ENCODE assay signal across 9 cellular contexts in the genomic region with DNA sequence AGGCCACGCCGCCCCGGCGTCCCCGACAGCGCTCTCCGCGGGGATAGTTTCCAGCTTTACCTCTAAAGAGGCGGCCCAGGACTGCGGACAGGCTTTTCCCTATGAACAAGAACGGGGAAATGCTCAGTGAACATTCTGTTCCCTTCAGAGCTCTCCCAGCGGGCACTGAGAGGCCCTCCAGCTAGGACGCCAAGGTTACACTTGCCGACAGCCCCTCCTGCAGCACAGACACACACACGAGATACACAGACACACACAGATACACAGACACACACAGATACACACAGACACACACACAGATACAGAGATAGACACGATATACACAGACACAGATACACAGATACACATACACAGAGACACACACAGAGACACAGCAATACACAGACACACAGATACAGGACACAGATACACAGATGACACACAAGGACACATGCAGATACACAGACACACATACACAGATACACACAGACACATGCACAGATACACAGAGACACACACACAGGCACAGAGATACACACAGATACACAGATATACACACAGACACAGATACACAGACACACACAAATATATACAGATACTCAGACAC. TPM values are rescaled to one million over a fixed set of nuclear protein-coding genes. Genes with fewer than 3 reads are reported as not detected.
DNase-seq lines count a peak whose midpoint lies in the region; ATAC-seq, FAIRE-seq and TF ChIP-seq lines count a peak whose summit lies in the region.
"Had no signal": no experiment of that assay in that cellular context is flagged by ENCODE, and none has a peak within 500 bp of the region (broad histone marks: within the 10 kb centered on the region; RNA-seq: fewer than 3 reads in every experiment).

No MANE protein-coding gene starts in this region.

- peak overlapping the region; percentile 15 to 78 for H3K27ac ChIP-seq in coronary artery
- H3K27ac ChIP-seq: C4-2B had no signal

- no peak for TF ChIP-seq CTCF in coronary artery (IDR thresholded peaks at IDR 0.05)

- peaks cover 0 to 14% (median 0%) of the 10 kb centered on the region in 3 donors for H3K36me3 Mint-ChIP-seq in naive thymus-derived CD8-positive, alpha-beta T cell

- intact Hi-C loops in Right ventricle myocardium inferior (cut with DNase I) (no loop called here), cardiac septum (cut with DNase I) (no loop called here)

- peak overlapping the region; percentile 0 to 79 (median 56) for H3K4me3 Mint-ChIP-seq in naive thymus-derived CD8-positive, alpha-beta T cell

- ATAC-seq in Right ventricle myocardium inferior (peak; percentile 5), HG02759 (IDR thresholded peaks at IDR 0.05; ENCODE audit: unreplicated experiment) (no peak)
- no peak for ATAC-seq in naive thymus-derived CD8-positive, alpha-beta T cell

- peak overlapping the region in 3 of 10 donors; percentile 4 to 27 (median 12) for H3K27ac Mint-ChIP-seq in naive thymus-derived CD8-positive, alpha-beta T cell

- H3K27me3 Mint-ChIP-seq in naive thymus-derived CD8-positive, alpha-beta T cell = peaks cover 30 to 80% (median 51%) of the 10 kb centered on the region in 5 donors

- POLR2A ChIA-PET in naive thymus-derived CD8-positive, alpha-beta T cell (lab: Charles Lee) = no interaction called here

- peaks cover 22 to 34% (median 31%) of the 10 kb centered on the region in 4 donors for H3K4me1 Mint-ChIP-seq in naive thymus-derived CD8-positive, alpha-beta T cell

- FAIRE-seq in urothelium cell line (lab: Jason Lieb, UNC) = peak; percentile 93

- H3K4me3 ChIP-seq in coronary artery = peak overlapping the region; percentile 65

- DNase-seq in Right ventricle myocardium inferior (ENCODE audit: missing footprints) (no peak), cardiac septum (ENCODE audit: low spot score) (no peak), coronary artery (ENCODE audit: low spot score) (peak; percentile 77), urothelium cell line (ENCODE audit: low spot score) (no peak)
- no peak for DNase-seq in naive thymus-derived CD8-positive, alpha-beta T cell
- no peak for DNase-seq in activated CD8-positive, alpha-beta memory T cell treated with anti-CD3 and anti-CD28 coated beads, Interleukin-2, amount 50 U/mL, for 4 hours
- no peak for DNase-seq in stimulated activated CD4-positive, alpha-beta T cell treated with anti-CD3 and anti-CD28 coated beads, Interleukin-4, amount 100 ng/mL, for 4 hours

- H3K9me3 Mint-ChIP-seq in naive thymus-derived CD8-positive, alpha-beta T cell = peaks cover 0 to 2% (median 0%) of the 10 kb centered on the region in 9 donors

RNA-seq across cellular contexts. Expression of gene OCA2, which starts 0.5 kb away (rescaled TPM):
- total RNA-seq in Right ventricle myocardium inferior (not detected), cardiac septum (not detected)
- total RNA-seq in naive thymus-derived CD8-positive, alpha-beta T cell = not detected
- polyA plus RNA-seq in naive thymus-derived CD8-positive, alpha-beta T cell = not detected
